11 cellular contexts compared by ENCODE assay signal in the genomic region with DNA sequence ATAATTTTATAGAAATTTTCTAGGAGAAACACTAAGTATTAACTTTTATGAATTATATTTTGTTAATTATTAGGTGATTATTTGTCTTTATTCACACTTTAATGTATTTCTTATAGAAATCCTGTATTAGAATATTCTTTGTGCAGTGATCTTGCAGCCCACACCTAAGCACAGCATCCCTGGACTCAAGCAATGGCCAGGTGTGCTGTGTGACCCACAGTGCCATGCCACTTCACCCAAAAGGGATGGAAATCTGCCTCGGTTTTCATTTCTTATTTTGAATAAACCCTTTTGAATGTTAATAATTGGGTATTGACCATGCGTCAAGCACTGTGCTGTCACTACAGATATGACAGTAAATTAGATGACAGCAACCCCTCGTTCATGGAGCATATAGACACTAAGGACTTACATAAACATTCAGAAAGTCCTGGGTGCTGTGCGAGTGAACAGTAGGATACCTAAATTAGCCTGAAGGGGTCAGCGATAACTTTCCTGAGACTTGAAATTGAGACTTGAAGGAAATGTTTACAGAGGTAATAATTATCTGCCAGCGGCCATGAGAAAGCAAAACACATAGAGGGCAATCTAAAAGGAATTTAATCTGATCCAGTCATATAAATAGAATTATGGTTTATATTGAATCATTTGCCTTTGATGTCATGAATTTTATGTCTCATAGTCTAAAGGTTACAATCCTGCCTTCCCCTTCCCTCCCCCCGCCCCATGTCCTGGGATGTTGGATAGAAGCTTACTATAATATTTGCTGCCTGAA. TPM values are rescaled to one million over a fixed set of nuclear protein-coding genes. Genes with fewer than 3 reads are reported as not detected.
DNase-seq lines count a peak whose midpoint lies in the region; ATAC-seq and TF ChIP-seq lines count a peak whose summit lies in the region.
"Had no signal": no experiment of that assay in that cellular context is flagged by ENCODE, and none has a peak within 500 bp of the region (broad histone marks: within the 10 kb centered on the region; RNA-seq: fewer than 3 reads in every experiment).

No MANE protein-coding gene starts in this region.

- H3K4me3 ChIP-seq in right atrium auricular region (no peak overlapping the region), RWPE2 (ENCODE audit: severe bottlenecking) (no peak overlapping the region)
- H3K4me3 ChIP-seq: breast epithelium, SJSA1 had no signal

- ATAC-seq in left ventricle myocardium superior (no peak), RWPE2 (ENCODE audit: low read depth) (peak; percentile 77), foreskin keratinocyte (no peak), GM19395 (IDR thresholded peaks at IDR 0.05; ENCODE audit: unreplicated experiment) (no peak)

- peak overlapping the region; percentile 5 to 7 for H3K27ac ChIP-seq in right atrium auricular region
- no peak overlapping the region for H3K27ac ChIP-seq in RWPE2 (ENCODE audit: poor library complexity, severe bottlenecking)
- H3K27ac ChIP-seq in foreskin keratinocyte: no peak overlapping the region
- H3K27ac ChIP-seq: breast epithelium, SJSA1 had no signal

- H3K36me3 ChIP-seq in right atrium auricular region (no peaks in the 10 kb centered on the region), RWPE2 (ENCODE audit: low read depth) (no peaks in the 10 kb centered on the region; the same call in 1 of the 2 replicates)
- H3K36me3 ChIP-seq: breast epithelium had no signal

- H3K9me3 ChIP-seq in right atrium auricular region: no peaks in the 10 kb centered on the region
- peaks cover 2% of the 10 kb centered on the region for H3K9me3 ChIP-seq in RWPE2 (ENCODE audit: severe bottlenecking)
- H3K9me3 ChIP-seq: breast epithelium, SJSA1 had no signal

- no peaks in the 10 kb centered on the region for H3K4me1 ChIP-seq in right atrium auricular region
- H3K4me1 ChIP-seq in RWPE2 (ENCODE audit: insufficient read depth, poor library complexity, severe bottlenecking): no peaks in the 10 kb centered on the region
- no peaks in the 10 kb centered on the region for H3K4me1 ChIP-seq in foreskin keratinocyte
- H3K4me1 ChIP-seq: breast epithelium had no signal

- intact Hi-C loops in left ventricle myocardium superior (cut with micrococcal nuclease): loop anchor here (2.0 kb wide), 1 partner anchor 80 kb away; no protein-coding TSS in a partner anchor

- TF ChIP-seq CTCF in right atrium auricular region (IDR thresholded peaks at IDR 0.05) (no peak), RWPE2 (IDR thresholded peaks at IDR 0.05; ENCODE audit: poor library complexity, severe bottlenecking) (no peak), foreskin keratinocyte (conservative IDR thresholded peaks at IDR 0.05) (peak; percentile 47)

- DNase-seq in right atrium auricular region (ENCODE audit: low spot score): no peak
- DNase-seq in left ventricle myocardium superior: no peak
- no peak for DNase-seq in RWPE2 (ENCODE audit: low spot score)
- DNase-seq in foreskin keratinocyte: peak in 1 of 2 donors; percentile 13
- no peak for DNase-seq in amygdala (lab: John Stamatoyannopoulos, UW)
- DNase-seq in activated T-cell treated with anti-CD3 and anti-CD28 coated beads for 4 hours: no peak
- no peak for DNase-seq in SKM-1 treated with dmso at 0.1 percent for 144 hours (lab: John Stamatoyannopoulos, UW; ENCODE audit: unreplicated experiment)
- DNase-seq: CD8-positive, alpha-beta memory T cell had no signal

- no peaks in the 10 kb centered on the region for H3K27me3 ChIP-seq in right atrium auricular region
- no peaks in the 10 kb centered on the region for H3K27me3 ChIP-seq in RWPE2 (ENCODE audit: insufficient read depth, poor library complexity, severe bottlenecking)
- no peaks in the 10 kb centered on the region for H3K27me3 ChIP-seq in foreskin keratinocyte
- H3K27me3 ChIP-seq: breast epithelium, SJSA1 had no signal

RNA-seq across cellular contexts. Expression of gene CALCRL, which starts 52.7 kb away (rescaled TPM):
- total RNA-seq in right atrium auricular region (10 to 100 TPM; 30.6 to 44.3 TPM), left ventricle myocardium superior (27.5 TPM), foreskin keratinocyte (2.3 and 3.3 TPM in 2 replicates)
- polyA plus RNA-seq in foreskin keratinocyte: 0.56 and 0.69 TPM in 2 replicates
- total RNA-seq: CD8-positive, alpha-beta memory T cell had no signal

RNA-seq across cellular contexts. Expression of gene TFPI, which starts 53.5 kb away (rescaled TPM):
- total RNA-seq in right atrium auricular region (10 to 100 TPM; 43.6 to 58.2 TPM), left ventricle myocardium superior (24.2 TPM), foreskin keratinocyte (0.42 and 0.54 TPM in 2 replicates)
- 0.14 and 0.16 TPM in 2 replicates for polyA plus RNA-seq in foreskin keratinocyte
- total RNA-seq: CD8-positive, alpha-beta memory T cell had no signal
- polyA plus RNA-seq: CD8-positive, alpha-beta memory T cell had no signal

Comparison
In these comparisons a context has a peak if more than half of its experiments do, and no peak if none do; other contexts are left out.
1. H3K27ac ChIP-seq: peak in right atrium auricular region (2 of 2); none in RWPE2 (single experiment) and foreskin keratinocyte (single experiment).
2. RNA of gene TFPI, which starts 53.5 kb away (total RNA-seq): 43.6 to 58.2 TPM in right atrium auricular region and 24.2 TPM in left ventricle myocardium superior (single experiment); 0.42 to 0.54 TPM in foreskin keratinocyte; every median in the first group is over 10 times any median in the second.